Comparison of ENCODE assay signal across 8 cellular contexts in genomic region chr11:64801591-64802369, GRCh38. TPM values are rescaled to one million over a fixed set of nuclear protein-coding genes. Genes with fewer than 3 reads are reported as not detected.
DNase-seq lines count a peak whose midpoint lies in the region; ATAC-seq and TF ChIP-seq lines count a peak whose summit lies in the region.

No MANE protein-coding gene starts in this region.

- DNase-seq in activated CD4-positive, alpha-beta T cell treated with anti-CD3 and anti-CD28 coated beads for 36 hours: no peak
- DNase-seq in activated CD4-positive, alpha-beta T cell treated with anti-CD3 and anti-CD28 coated beads, Interleukin-2, amount 50 U/mL, for 1 hour: no peak
- no peak for DNase-seq in activated CD8-positive, alpha-beta T cell treated with anti-CD3 and anti-CD28 coated beads, Interleukin-2, amount 10 ng/mL, durations not matched to agents 7 days and 5 days
- DNase-seq in HK-2 (ENCODE audit: unreplicated experiment): no peak
- DNase-seq in posterior vena cava (ENCODE audit: low spot score): no peak
- no peak for DNase-seq in WERI-Rb-1

- H3K4me3 Mint-ChIP-seq in activated CD4-positive, alpha-beta T cell treated with anti-CD3 and anti-CD28 coated beads for 36 hours: peak overlapping the region; percentile 75
- peak overlapping the region; percentile 79 for H3K4me3 Mint-ChIP-seq in activated CD8-positive, alpha-beta T cell treated with anti-CD3 and anti-CD28 coated beads, Interleukin-2, amount 10 ng/mL, durations not matched to agents 7 days and 5 days

- H3K27ac Mint-ChIP-seq in activated CD4-positive, alpha-beta T cell treated with anti-CD3 and anti-CD28 coated beads for 36 hours: peak overlapping the region; percentile 77
- peak overlapping the region; percentile 82 for H3K27ac Mint-ChIP-seq in activated CD8-positive, alpha-beta T cell treated with anti-CD3 and anti-CD28 coated beads, Interleukin-2, amount 10 ng/mL, durations not matched to agents 7 days and 5 days

- ATAC-seq in activated CD4-positive, alpha-beta T cell treated with anti-CD3 and anti-CD28 coated beads for 36 hours: no peak
- no peak for ATAC-seq in activated CD8-positive, alpha-beta T cell treated with anti-CD3 and anti-CD28 coated beads, Interleukin-2, amount 10 ng/mL, durations not matched to agents 7 days and 5 days

- CTCF ChIA-PET in activated CD4-positive, alpha-beta T cell treated with anti-CD3 and anti-CD28 coated beads for 36 hours (lab: Charles Lee): interaction anchor here (0.6 to 1.8 kb wide), 2 partner anchors 17 to 29 kb away, joined by 4 to 5 read pairs; no protein-coding TSS in a partner anchor
- CTCF ChIA-PET in activated CD8-positive, alpha-beta T cell treated with anti-CD3 and anti-CD28 coated beads, Interleukin-2, amount 10 ng/mL, durations not matched to agents 7 days and 5 days (lab: Charles Lee): interaction anchor here (0.9 to 1.4 kb wide), 6 partner anchors 13 to 76 kb away, joined by 3 to 4 read pairs (median 3); partner anchors contain the start of gene EHD1

- H3K27ac ChIP-seq in layer of hippocampus (ENCODE audit: low read depth, low read length) (peak overlapping the region; percentile 92), temporal lobe (ENCODE audit: low read depth, low read length) (peak overlapping the region; percentile 83), WERI-Rb-1 (no peak overlapping the region)

- no peaks in the 10 kb centered on the region for H3K27me3 Mint-ChIP-seq in activated CD4-positive, alpha-beta T cell treated with anti-CD3 and anti-CD28 coated beads for 36 hours
- H3K27me3 Mint-ChIP-seq in activated CD8-positive, alpha-beta T cell treated with anti-CD3 and anti-CD28 coated beads, Interleukin-2, amount 10 ng/mL, durations not matched to agents 7 days and 5 days (ENCODE audit: low read depth): no peaks in the 10 kb centered on the region

- no peak for TF ChIP-seq CTCF in WERI-Rb-1 (IDR thresholded peaks at IDR 0.05; ENCODE audit: low read depth, low read length)

- H3K4me3 ChIP-seq in WERI-Rb-1 (ENCODE audit: low read depth, low read length): no peak overlapping the region

- H3K36me3 Mint-ChIP-seq in activated CD4-positive, alpha-beta T cell treated with anti-CD3 and anti-CD28 coated beads for 36 hours (ENCODE audit: low read depth): peaks cover 20% of the 10 kb centered on the region
- H3K36me3 Mint-ChIP-seq in activated CD8-positive, alpha-beta T cell treated with anti-CD3 and anti-CD28 coated beads, Interleukin-2, amount 10 ng/mL, durations not matched to agents 7 days and 5 days (ENCODE audit: low read depth): peaks cover 27% of the 10 kb centered on the region

- intact Hi-C loops in activated CD4-positive, alpha-beta T cell treated with anti-CD3 and anti-CD28 coated beads for 36 hours (cut with DNase I, micrococcal nuclease): loop anchor here (2.0 to 5.0 kb wide), 3 partner anchors 23 to 461 kb away; partner anchors contain the start of genes FAU (in 1 of the 2), MRPL49 (in 1 of the 2), POLA2 (in 1 of the 2) and SF1 (in 1 of the 2)
- intact Hi-C loops in posterior vena cava (cut with DNase I): no loop called here

- H3K27me3 ChIP-seq in layer of hippocampus (ENCODE audit: control insufficient read depth, insufficient read depth, low read length) (no peaks in the 10 kb centered on the region), WERI-Rb-1 (ENCODE audit: insufficient read depth, low read depth, severe bottlenecking) (no peaks in the 10 kb centered on the region)

- POLR2A ChIA-PET in activated CD4-positive, alpha-beta T cell treated with anti-CD3 and anti-CD28 coated beads for 36 hours (lab: Charles Lee): interaction anchor here (0.6 kb wide), 1 partner anchor 62 kb away, joined by 3 read pairs; no protein-coding TSS in a partner anchor
- POLR2A ChIA-PET in activated CD8-positive, alpha-beta T cell treated with anti-CD3 and anti-CD28 coated beads, Interleukin-2, amount 10 ng/mL, durations not matched to agents 7 days and 5 days (lab: Charles Lee): interaction anchor here (1.4 kb wide), 1 partner anchor 23 kb away, joined by 7 read pairs; the partner anchor contains the start of gene SF1

- peaks cover 21% of the 10 kb centered on the region for H3K4me1 Mint-ChIP-seq in activated CD4-positive, alpha-beta T cell treated with anti-CD3 and anti-CD28 coated beads for 36 hours
- peaks cover 44% of the 10 kb centered on the region for H3K4me1 Mint-ChIP-seq in activated CD8-positive, alpha-beta T cell treated with anti-CD3 and anti-CD28 coated beads, Interleukin-2, amount 10 ng/mL, durations not matched to agents 7 days and 5 days (ENCODE audit: low read depth)

- H3K9me3 ChIP-seq in WERI-Rb-1 (ENCODE audit: severe bottlenecking): no peaks in the 10 kb centered on the region

- peaks cover 50% of the 10 kb centered on the region for H3K36me3 ChIP-seq in WERI-Rb-1

- H3K9me3 Mint-ChIP-seq in activated CD4-positive, alpha-beta T cell treated with anti-CD3 and anti-CD28 coated beads for 36 hours (ENCODE audit: low read depth): no peaks in the 10 kb centered on the region
- H3K9me3 Mint-ChIP-seq in activated CD8-positive, alpha-beta T cell treated with anti-CD3 and anti-CD28 coated beads, Interleukin-2, amount 10 ng/mL, durations not matched to agents 7 days and 5 days (ENCODE audit: insufficient read depth): no peaks in the 10 kb centered on the region

RNA-seq across cellular contexts. Expression of gene MAP4K2, which starts 1.2 kb away (rescaled TPM):
- total RNA-seq in activated CD4-positive, alpha-beta T cell treated with anti-CD3 and anti-CD28 coated beads for 36 hours: 10 to 100 TPM; 54.0 to 57.3 TPM
- 10 to 100 TPM; 84.2 to 90.2 TPM for total RNA-seq in activated CD8-positive, alpha-beta T cell treated with anti-CD3 and anti-CD28 coated beads, Interleukin-2, amount 10 ng/mL, durations not matched to agents 7 days and 5 days
- total RNA-seq in temporal lobe: 7.4 TPM
- total RNA-seq in posterior vena cava: 10 to 100 TPM; 13.2 to 14.7 TPM

RNA-seq across cellular contexts. Expression of gene MEN1, which starts 8.6 kb away (rescaled TPM):
- total RNA-seq in activated CD4-positive, alpha-beta T cell treated with anti-CD3 and anti-CD28 coated beads for 36 hours: 10 to 100 TPM; 34.8 to 38.5 TPM
- 10 to 100 TPM; 32.9 to 34.0 TPM for total RNA-seq in activated CD8-positive, alpha-beta T cell treated with anti-CD3 and anti-CD28 coated beads, Interleukin-2, amount 10 ng/mL, durations not matched to agents 7 days and 5 days
- total RNA-seq in temporal lobe: 15.0 TPM
- 1 to 10 TPM; 9.2 to 9.4 TPM for total RNA-seq in posterior vena cava

RNA-seq across cellular contexts. Expression of gene SF1, which starts 23.4 kb away (rescaled TPM):
- 100 to 1,000 TPM; 318 to 362 TPM for total RNA-seq in activated CD4-positive, alpha-beta T cell treated with anti-CD3 and anti-CD28 coated beads for 36 hours
- total RNA-seq in activated CD8-positive, alpha-beta T cell treated with anti-CD3 and anti-CD28 coated beads, Interleukin-2, amount 10 ng/mL, durations not matched to agents 7 days and 5 days: 100 to 1,000 TPM; 421 to 423 TPM
- total RNA-seq in temporal lobe (93.2 TPM), posterior vena cava (100 to 1,000 TPM; 181 to 189 TPM)

RNA-seq across cellular contexts. Expression of gene PYGM, which starts 42.0 kb away (rescaled TPM):
- total RNA-seq in activated CD4-positive, alpha-beta T cell treated with anti-CD3 and anti-CD28 coated beads for 36 hours: 1 to 10 TPM in 1 of 2 experiments, under 1 TPM in 1; 0.87 to 1.5 TPM
- 1 to 10 TPM; 2.9 to 4.7 TPM for total RNA-seq in activated CD8-positive, alpha-beta T cell treated with anti-CD3 and anti-CD28 coated beads, Interleukin-2, amount 10 ng/mL, durations not matched to agents 7 days and 5 days
- total RNA-seq in temporal lobe (1.5 TPM), posterior vena cava (10 to 100 TPM; 19.3 to 43.2 TPM)

RNA-seq across cellular contexts. Expression of gene CDC42BPG, which starts 42.7 kb away (rescaled TPM):
- total RNA-seq in activated CD4-positive, alpha-beta T cell treated with anti-CD3 and anti-CD28 coated beads for 36 hours: under 1 TPM; 0.28 to 0.39 TPM
- 1 to 10 TPM in 1 of 2 experiments, under 1 TPM in 1; 0.61 to 1.2 TPM for total RNA-seq in activated CD8-positive, alpha-beta T cell treated with anti-CD3 and anti-CD28 coated beads, Interleukin-2, amount 10 ng/mL, durations not matched to agents 7 days and 5 days
- total RNA-seq in temporal lobe: 0.25 TPM
- total RNA-seq in posterior vena cava: under 1 TPM; 0.37 to 0.38 TPM

Comparison
In these comparisons a context has a peak if more than half of its experiments do, and no peak if none do; other contexts are left out.
1. intact Hi-C loops: an anchor here in activated CD4-positive, alpha-beta T cell treated with anti-CD3 and anti-CD28 coated beads for 36 hours (2.0 to 5.0 kb wide); none called in posterior vena cava.